8 cellular contexts compared by ENCODE assay signal in the genomic region with DNA sequence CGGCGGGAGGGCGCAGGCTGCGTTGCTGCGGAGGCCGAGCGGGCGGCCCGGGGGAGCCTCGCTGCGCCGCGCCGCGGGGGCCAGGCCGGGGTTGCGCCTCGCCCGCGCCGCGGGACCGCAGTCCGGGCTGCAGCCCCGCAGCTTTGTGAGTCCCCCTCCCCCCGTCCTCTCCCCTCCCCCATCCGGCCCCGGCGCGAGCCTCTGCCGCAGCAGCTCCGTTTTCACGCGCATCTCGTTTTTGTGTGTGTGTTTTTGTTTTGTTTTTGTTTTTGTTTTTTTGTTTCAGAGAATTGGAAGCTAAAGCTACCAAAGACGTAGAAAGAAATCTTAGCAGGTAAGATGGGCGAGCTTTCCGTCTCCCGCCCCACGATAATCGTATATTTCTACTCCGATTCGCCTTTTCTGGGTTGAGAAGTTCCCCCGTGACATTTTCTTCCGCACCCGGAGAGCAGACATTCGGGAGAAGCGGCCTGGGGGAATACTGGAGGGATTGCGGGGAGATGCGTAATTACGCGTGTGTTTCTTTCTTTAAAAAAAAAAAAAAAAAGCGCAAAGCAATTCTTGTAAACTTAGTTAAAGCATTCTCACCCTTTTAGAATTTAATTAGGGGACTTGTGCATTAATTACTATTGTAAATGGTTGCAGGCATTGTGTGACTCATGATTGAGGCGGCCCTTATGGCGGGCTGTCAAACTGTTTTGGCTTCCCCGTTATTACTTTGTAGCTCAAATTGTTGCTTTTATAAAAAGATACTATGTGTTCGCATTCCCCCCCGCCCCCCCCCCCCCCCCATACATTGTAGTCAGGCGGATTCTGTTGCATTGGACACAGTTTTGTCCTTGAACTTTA. TPM values are rescaled to one million over a fixed set of nuclear protein-coding genes. Genes with fewer than 3 reads are reported as not detected.
DNase-seq lines count a peak whose midpoint lies in the region; ATAC-seq and TF ChIP-seq lines count a peak whose summit lies in the region.

No MANE protein-coding gene starts in this region.

- peak overlapping the region; percentile 84 for H3K4me3 ChIP-seq in lower lobe of right lung

- no peaks in the 10 kb centered on the region for H3K27me3 ChIP-seq in lower lobe of right lung (ENCODE audit: low read depth)

- ATAC-seq in HG03139 (IDR thresholded peaks at IDR 0.05; ENCODE audit: unreplicated experiment) (peak; percentile 23), lower lobe of right lung (no peak)

- peaks cover 15% of the 10 kb centered on the region for H3K36me3 ChIP-seq in lower lobe of right lung

- H3K9me3 ChIP-seq in lower lobe of right lung = no peaks in the 10 kb centered on the region

- TF ChIP-seq CTCF in lower lobe of right lung (IDR thresholded peaks at IDR 0.05) = no peak

- DNase-seq in DMS53 (lab: John Stamatoyannopoulos, UW) = peak; percentile 56
- no peak for DNase-seq in DMS53 treated with DMSO at 0.1 percent for 48 hours (lab: John Stamatoyannopoulos, UW; ENCODE audit: unreplicated experiment)
- DNase-seq in UCSD-AML1 (lab: John Stamatoyannopoulos, UW; ENCODE audit: unreplicated experiment) = peak; percentile 35
- DNase-seq in lower lobe of right lung = peak; percentile 50
- peak; percentile 30 to 77 (median 55) for DNase-seq in stimulated activated naive CD4-positive, alpha-beta T cell (lab: John Stamatoyannopoulos, UW)
- DNase-seq in DMS114 treated with DMSO at 0.1 percent for 48 hours (lab: John Stamatoyannopoulos, UW; ENCODE audit: unreplicated experiment) = no peak

- intact Hi-C loops in lower lobe of right lung (cut with DNase I) = no loop called here

- H3K27ac ChIP-seq in cingulate gyrus (ENCODE audit: low read depth, low read length) (peak overlapping the region; percentile 86), lower lobe of right lung (peak overlapping the region; percentile 97)

- H3K4me1 ChIP-seq in lower lobe of right lung = peaks cover 45% of the 10 kb centered on the region

RNA-seq across cellular contexts. Expression of gene TNRC6A, which starts 0.7 kb away (rescaled TPM):
- total RNA-seq in lower lobe of right lung = 49.4 TPM

Comparison
In these comparisons a context has a peak if more than half of its experiments do, and no peak if none do; other contexts are left out.
1. DNase-seq: peak in DMS53 (single experiment), UCSD-AML1 (single experiment), lower lobe of right lung (single experiment) and stimulated activated naive CD4-positive, alpha-beta T cell (6 of 6); none in DMS53 treated with DMSO at 0.1 percent for 48 hours (single experiment) and DMS114 treated with DMSO at 0.1 percent for 48 hours (single experiment).